In genomic region chr2:111017034-111017640, GRCh38 we compare ENCODE assay signal across 22 cellular contexts.
"Had no signal": no experiment of that assay in that cellular context is flagged by ENCODE, and none has a peak within 500 bp of the region (broad histone marks: within the 10 kb centered on the region; RNA-seq: fewer than 3 reads in every experiment).

No MANE protein-coding gene starts in this region.

- H3K4me3 ChIP-seq: mucosa of descending colon, pancreas, right lobe of liver, thoracic aorta, upper lobe of left lung had no signal

- H3K4me3 Mint-ChIP-seq: activated CD4-positive, alpha-beta memory T cell treated with anti-CD3 and anti-CD28 coated beads, Interleukin-2, amount 10 ng/mL, durations not matched to agents 7 days and 5 days; activated CD4-positive, alpha-beta T cell treated with anti-CD3 and anti-CD28 coated beads for 36 hours; activated naive CD8-positive, alpha-beta T cell treated with anti-CD3 and anti-CD28 coated beads, Interleukin-2, amount 50 U/mL, for 24 hours; activated T-cell treated with anti-CD3 and anti-CD28 coated beads, Interleukin-2, amount 50 U/mL, for 24 hours; brain; naive B cell; T-helper 2 cell treated with Interferon-gamma antibody and Interleukin-4, amounts not matched to agents 5 μg/mL and 100 μg/mL, for 36 hours; WTC11 had no signal

- DNase-seq: activated CD4-positive, alpha-beta memory T cell treated with anti-CD3 and anti-CD28 coated beads, Interleukin-2, amount 10 ng/mL, durations not matched to agents 7 days and 5 days; activated CD4-positive, alpha-beta T cell treated with anti-CD3 and anti-CD28 coated beads for 36 hours; activated naive CD4-positive, alpha-beta T cell treated with Interleukin-2 at 50 U/mL for 16 hours; activated naive CD8-positive, alpha-beta T cell treated with anti-CD3 and anti-CD28 coated beads, Interleukin-2, amount 50 U/mL, for 24 hours; activated T-cell treated with anti-CD3 and anti-CD28 coated beads, Interleukin-2, amount 50 U/mL, for 24 hours; anterior cingulate cortex; effector CD4-positive, alpha-beta T cell; mesenchymal stem cell; naive B cell; pancreas; right lobe of liver; small intestine; stimulated activated CD4-positive, alpha-beta T cell treated with anti-CD3 and anti-CD28 coated beads, Interleukin-15, amount 100 ng/mL, for 24 hours; stimulated activated CD4-positive, alpha-beta T cell treated with anti-CD3 and anti-CD28 coated beads, Interleukin-2, amount 100 ng/mL, for 48 hours; upper lobe of left lung had no signal

- H3K4me1 Mint-ChIP-seq: activated CD4-positive, alpha-beta memory T cell treated with anti-CD3 and anti-CD28 coated beads, Interleukin-2, amount 10 ng/mL, durations not matched to agents 7 days and 5 days; naive B cell; WTC11 had no signal

- H3K4me1 ChIP-seq: pancreas, right lobe of liver, upper lobe of left lung had no signal

- H3K9me3 ChIP-seq: mucosa of descending colon, pancreas, right lobe of liver, upper lobe of left lung had no signal

- H3K9me3 Mint-ChIP-seq: T-helper 2 cell treated with Interferon-gamma antibody and Interleukin-4, amounts not matched to agents 5 μg/mL and 100 μg/mL, for 36 hours had no signal

- H3K36me3 ChIP-seq: pancreas, right lobe of liver, thoracic aorta, upper lobe of left lung had no signal

- H3K27me3 Mint-ChIP-seq: brain had no signal

- FAIRE-seq: pancreas, small intestine had no signal

- H3K36me3 Mint-ChIP-seq: brain, naive B cell had no signal

- H3K27ac ChIP-seq: pancreas, right lobe of liver, thoracic aorta, upper lobe of left lung had no signal

- H3K27ac Mint-ChIP-seq: activated CD4-positive, alpha-beta memory T cell treated with anti-CD3 and anti-CD28 coated beads, Interleukin-2, amount 10 ng/mL, durations not matched to agents 7 days and 5 days; activated CD4-positive, alpha-beta T cell treated with anti-CD3 and anti-CD28 coated beads for 36 hours; activated naive CD8-positive, alpha-beta T cell treated with anti-CD3 and anti-CD28 coated beads, Interleukin-2, amount 50 U/mL, for 24 hours; activated T-cell treated with anti-CD3 and anti-CD28 coated beads, Interleukin-2, amount 50 U/mL, for 24 hours; activated T-helper 2 cell treated with anti-CD3 and anti-CD28 coated beads, Interferon-gamma antibody, Interleukin-2, Interleukin-4, amounts not matched to agents 10 μg/mL and 5 μg/mL and 100 μg/mL, durations not matched to agents 14 hours and 24 hours and 36 hours; brain; naive B cell; T-helper 2 cell treated with Interferon-gamma antibody and Interleukin-4, amounts not matched to agents 5 μg/mL and 100 μg/mL, for 36 hours; WTC11 had no signal

- ATAC-seq: activated CD4-positive, alpha-beta T cell treated with anti-CD3 and anti-CD28 coated beads for 36 hours; activated naive CD8-positive, alpha-beta T cell treated with anti-CD3 and anti-CD28 coated beads, Interleukin-2, amount 50 U/mL, for 24 hours; esophagus mucosa; mucosa of descending colon; pancreas; WTC11 had no signal

- H3K27me3 ChIP-seq: pancreas, right lobe of liver, upper lobe of left lung had no signal
